In the genomic region with DNA sequence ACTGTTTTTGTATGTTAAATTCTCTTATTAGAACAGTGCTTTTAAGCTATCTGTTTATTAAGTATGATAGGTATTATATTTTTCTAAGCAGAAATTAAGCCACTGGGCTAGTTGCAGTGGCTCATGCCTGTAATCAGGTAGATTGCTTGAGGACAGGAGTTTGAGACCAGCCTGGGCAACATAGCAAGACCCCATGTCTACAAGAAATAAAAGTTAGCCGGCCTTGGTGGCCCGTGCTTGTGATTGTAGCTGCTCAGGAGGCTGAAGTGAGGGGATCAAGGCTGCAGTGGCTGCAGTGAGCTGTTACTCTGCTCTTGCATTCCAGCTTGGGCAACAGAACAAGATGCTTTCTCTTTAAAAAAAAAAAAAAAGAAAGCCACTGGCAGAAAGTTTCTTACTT, we compare ENCODE assay signal across 40 cellular contexts.
"Had no signal": no experiment of that assay in that cellular context is flagged by ENCODE, and none has a peak within 500 bp of the region (broad histone marks: within the 10 kb centered on the region; RNA-seq: fewer than 3 reads in every experiment).

No MANE protein-coding gene starts in this region.

- ATAC-seq: activated naive CD4-positive, alpha-beta T cell treated with anti-CD3 and anti-CD28 coated beads, Interleukin-2, amount 50 U/mL, for 72 hours; activated naive CD8-positive, alpha-beta T cell treated with anti-CD3 and anti-CD28 coated beads, Interleukin-2, amount 50 U/mL, for 24 hours; activated T-cell treated with anti-CD3 and anti-CD28 coated beads, Interleukin-2, amount 50 U/mL, for 4 hours; activated T-cell treated with anti-CD3 and anti-CD28 coated beads, Interleukin-2, amount 50 U/mL, for 72 hours; activated T-helper 17 cell treated with anti-CD3 and anti-CD28 coated beads, Interleukin-2, amount 50 U/mL, for 72 hours; body of pancreas had no signal

- FAIRE-seq: astrocyte, bronchial epithelial cell had no signal

- H3K36me3 ChIP-seq: adrenal gland, brain microvascular endothelial cell, breast epithelium had no signal

- H3K9me3 Mint-ChIP-seq: activated naive CD4-positive, alpha-beta T cell treated with anti-CD3 and anti-CD28 coated beads, Interleukin-2, amount 10 ng/mL, durations not matched to agents 7 days and 5 days; activated naive CD4-positive, alpha-beta T cell treated with anti-CD3 and anti-CD28 coated beads, Interleukin-2, amount 50 U/mL, for 24 hours; activated naive CD4-positive, alpha-beta T cell treated with anti-CD3 and anti-CD28 coated beads, Interleukin-2, amount 50 U/mL, for 72 hours; activated naive CD8-positive, alpha-beta T cell treated with anti-CD3 and anti-CD28 coated beads for 36 hours; activated naive CD8-positive, alpha-beta T cell treated with anti-CD3 and anti-CD28 coated beads, Interleukin-2, amount 10 ng/mL, durations not matched to agents 7 days and 5 days; activated naive CD8-positive, alpha-beta T cell treated with anti-CD3 and anti-CD28 coated beads, Interleukin-2, amount 50 U/mL, for 24 hours; activated T-cell treated with anti-CD3 and anti-CD28 coated beads, Interleukin-2, amount 50 U/mL, for 4 hours; activated T-helper 17 cell treated with anti-CD3 and anti-CD28 coated beads, Interleukin-2, amount 50 U/mL, for 72 hours; brain; central memory CD8-positive, alpha-beta T cell had no signal

- H3K27ac ChIP-seq: adrenal gland, ascending aorta, body of pancreas, brain microvascular endothelial cell, breast epithelium, cardiac muscle cell had no signal

- H3K27me3 ChIP-seq: adrenal gland, ascending aorta, body of pancreas, brain microvascular endothelial cell, breast epithelium, cardiac muscle cell had no signal

- H3K9me3 ChIP-seq: adrenal gland, ascending aorta, body of pancreas, breast epithelium had no signal

- H3K4me1 ChIP-seq: adrenal gland, ascending aorta, body of pancreas, breast epithelium had no signal

- DNase-seq: activated effector memory CD4-positive, alpha-beta T cell treated with anti-CD3 and anti-CD28 coated beads, Interleukin-2, amount 50 U/mL, for 16 hours; activated effector memory CD4-positive, alpha-beta T cell treated with Interleukin-2 at 50 U/mL for 16 hours; activated gamma-delta T cell; activated gamma-delta T cell treated with Interleukin-2 at 50 U/mL for 16 hours; activated naive CD4-positive, alpha-beta T cell; activated naive CD4-positive, alpha-beta T cell treated with anti-CD3 and anti-CD28 coated beads for 36 hours; activated naive CD4-positive, alpha-beta T cell treated with anti-CD3 and anti-CD28 coated beads, Interleukin-2, amount 10 ng/mL, durations not matched to agents 7 days and 5 days; activated naive CD4-positive, alpha-beta T cell treated with anti-CD3 and anti-CD28 coated beads, Interleukin-2, amount 50 U/mL, for 16 hours; activated naive CD4-positive, alpha-beta T cell treated with Interleukin-2 at 50 U/mL for 16 hours; activated naive CD8-positive, alpha-beta T cell treated with anti-CD3 and anti-CD28 coated beads for 36 hours; activated naive CD8-positive, alpha-beta T cell treated with anti-CD3 and anti-CD28 coated beads, Interleukin-2, amount 10 ng/mL, durations not matched to agents 7 days and 5 days; activated naive CD8-positive, alpha-beta T cell treated with anti-CD3 and anti-CD28 coated beads, Interleukin-2, amount 50 U/mL, for 24 hours; activated T-cell treated with anti-CD3 and anti-CD28 coated beads, Interleukin-2, amount 50 U/mL, for 1 hour; activated T-cell treated with anti-CD3 and anti-CD28 coated beads, Interleukin-2, amount 50 U/mL, for 24 hours; activated T-cell treated with anti-CD3 and anti-CD28 coated beads, Interleukin-2, amount 50 U/mL, for 4 hours; activated T-cell treated with anti-CD3 and anti-CD28 coated beads, Interleukin-2, amount 50 U/mL, for 48 hours; activated T-cell treated with anti-CD3 and anti-CD28 coated beads, Interleukin-2, amount 50 U/mL, for 72 hours; adrenal gland; amniotic stem cell; amygdala; anterior cingulate cortex; aorta; body of pancreas; brain microvascular endothelial cell; caudate nucleus; central memory CD4-positive, alpha-beta T cell; cerebellar nuclear complex had no signal

- H3K4me1 Mint-ChIP-seq: activated naive CD4-positive, alpha-beta T cell treated with anti-CD3 and anti-CD28 coated beads, Interleukin-2, amount 10 ng/mL, durations not matched to agents 7 days and 5 days; activated naive CD4-positive, alpha-beta T cell treated with anti-CD3 and anti-CD28 coated beads, Interleukin-2, amount 50 U/mL, for 24 hours; activated naive CD8-positive, alpha-beta T cell treated with anti-CD3 and anti-CD28 coated beads for 36 hours; activated naive CD8-positive, alpha-beta T cell treated with anti-CD3 and anti-CD28 coated beads, Interleukin-2, amount 10 ng/mL, durations not matched to agents 7 days and 5 days; brain had no signal

- H3K4me3 Mint-ChIP-seq: activated naive CD4-positive, alpha-beta T cell treated with anti-CD3 and anti-CD28 coated beads for 36 hours; activated naive CD4-positive, alpha-beta T cell treated with anti-CD3 and anti-CD28 coated beads, Interleukin-2, amount 10 ng/mL, durations not matched to agents 7 days and 5 days; activated naive CD4-positive, alpha-beta T cell treated with anti-CD3 and anti-CD28 coated beads, Interleukin-2, amount 50 U/mL, for 24 hours; activated naive CD8-positive, alpha-beta T cell; activated naive CD8-positive, alpha-beta T cell treated with anti-CD3 and anti-CD28 coated beads for 36 hours; activated naive CD8-positive, alpha-beta T cell treated with anti-CD3 and anti-CD28 coated beads, Interleukin-2, amount 10 ng/mL, durations not matched to agents 7 days and 5 days; activated naive CD8-positive, alpha-beta T cell treated with anti-CD3 and anti-CD28 coated beads, Interleukin-2, amount 50 U/mL, for 24 hours; activated T-cell treated with anti-CD3 and anti-CD28 coated beads, Interleukin-2, amount 50 U/mL, for 24 hours; activated T-cell treated with anti-CD3 and anti-CD28 coated beads, Interleukin-2, amount 50 U/mL, for 4 hours; activated T-cell treated with anti-CD3 and anti-CD28 coated beads, Interleukin-2, amount 50 U/mL, for 72 hours; activated T-helper 1 cell treated with anti-CD3 and anti-CD28 coated beads, Interleukin-12 subunit alpha, Interleukin-12 subunit beta, Interleukin-2, Interleukin-4 antibody, amounts not matched to agents 30 ng/mL and 10 ng/mL and 1 ng/mL, durations not matched to agents 14 hours and 24 hours and 36 hours; activated T-helper 17 cell treated with anti-CD3 and anti-CD28 coated beads, Interleukin-2, amount 50 U/mL, for 72 hours; brain; central memory CD8-positive, alpha-beta T cell had no signal

- H3K27ac Mint-ChIP-seq: activated naive CD4-positive, alpha-beta T cell treated with anti-CD3 and anti-CD28 coated beads for 36 hours; activated naive CD4-positive, alpha-beta T cell treated with anti-CD3 and anti-CD28 coated beads, Interleukin-2, amount 10 ng/mL, durations not matched to agents 7 days and 5 days; activated naive CD4-positive, alpha-beta T cell treated with anti-CD3 and anti-CD28 coated beads, Interleukin-2, amount 50 U/mL, for 24 hours; activated naive CD4-positive, alpha-beta T cell treated with anti-CD3 and anti-CD28 coated beads, Interleukin-2, amount 50 U/mL, for 72 hours; activated naive CD8-positive, alpha-beta T cell; activated naive CD8-positive, alpha-beta T cell treated with anti-CD3 and anti-CD28 coated beads for 36 hours; activated naive CD8-positive, alpha-beta T cell treated with anti-CD3 and anti-CD28 coated beads, Interleukin-2, amount 10 ng/mL, durations not matched to agents 7 days and 5 days; activated naive CD8-positive, alpha-beta T cell treated with anti-CD3 and anti-CD28 coated beads, Interleukin-2, amount 50 U/mL, for 24 hours; activated T-cell treated with anti-CD3 and anti-CD28 coated beads, Interleukin-2, amount 50 U/mL, for 24 hours; activated T-cell treated with anti-CD3 and anti-CD28 coated beads, Interleukin-2, amount 50 U/mL, for 72 hours; activated T-helper 1 cell treated with anti-CD3 and anti-CD28 coated beads, Interleukin-12 subunit alpha, Interleukin-12 subunit beta, Interleukin-2, Interleukin-4 antibody, amounts not matched to agents 30 ng/mL and 10 ng/mL and 1 ng/mL, durations not matched to agents 14 hours and 24 hours and 36 hours; activated T-helper 17 cell treated with anti-CD3 and anti-CD28 coated beads, Interleukin-2, amount 50 U/mL, for 72 hours; activated T-helper 2 cell treated with anti-CD3 and anti-CD28 coated beads, Interferon-gamma antibody, Interleukin-2, Interleukin-4, amounts not matched to agents 10 μg/mL and 5 μg/mL and 100 μg/mL, durations not matched to agents 14 hours and 24 hours and 36 hours; brain had no signal

- H3K4me3 ChIP-seq: adrenal gland, ascending aorta, body of pancreas, breast epithelium, cardiac muscle cell had no signal

- H3K27me3 Mint-ChIP-seq: activated naive CD4-positive, alpha-beta T cell treated with anti-CD3 and anti-CD28 coated beads, Interleukin-2, amount 10 ng/mL, durations not matched to agents 7 days and 5 days; activated naive CD4-positive, alpha-beta T cell treated with anti-CD3 and anti-CD28 coated beads, Interleukin-2, amount 50 U/mL, for 24 hours; activated naive CD8-positive, alpha-beta T cell; activated naive CD8-positive, alpha-beta T cell treated with anti-CD3 and anti-CD28 coated beads for 36 hours; activated naive CD8-positive, alpha-beta T cell treated with anti-CD3 and anti-CD28 coated beads, Interleukin-2, amount 10 ng/mL, durations not matched to agents 7 days and 5 days; activated naive CD8-positive, alpha-beta T cell treated with anti-CD3 and anti-CD28 coated beads, Interleukin-2, amount 50 U/mL, for 24 hours; activated T-cell treated with anti-CD3 and anti-CD28 coated beads, Interleukin-2, amount 50 U/mL, for 24 hours; activated T-helper 17 cell treated with anti-CD3 and anti-CD28 coated beads, Interleukin-2, amount 50 U/mL, for 72 hours; brain; central memory CD8-positive, alpha-beta T cell had no signal
